In the genomic region with DNA sequence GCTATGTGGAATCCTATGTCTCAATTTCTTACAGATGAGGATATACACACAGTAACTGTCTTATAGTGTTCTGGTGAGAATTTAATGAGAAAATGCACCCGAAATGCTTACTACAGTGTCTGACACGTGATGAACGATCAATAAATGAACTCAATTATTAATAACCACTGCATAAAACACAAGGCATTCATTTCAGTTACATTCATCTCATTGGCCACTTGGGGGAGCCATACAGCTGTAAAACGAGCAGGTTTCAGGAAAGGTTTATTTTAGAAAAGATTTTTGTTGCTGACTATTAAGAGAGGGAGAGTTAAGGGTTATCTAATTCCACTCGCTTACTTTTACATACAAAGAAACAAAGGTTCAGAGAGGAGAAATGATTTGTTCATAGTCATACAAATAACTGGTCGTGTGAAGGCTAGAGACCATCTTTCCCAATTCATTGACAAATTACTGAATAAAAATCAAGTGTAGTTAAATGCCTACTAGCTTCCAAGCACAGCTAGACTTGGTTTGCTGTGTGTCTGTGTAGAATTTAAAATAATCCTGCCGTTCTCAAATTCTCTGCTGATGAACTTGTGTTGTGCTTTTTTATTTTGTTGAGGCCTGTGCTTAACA, we compare ENCODE assay signal across 8 cellular contexts.
A peak's percentile ranks its signal among the peaks of the same experiment; 100 is the strongest.
DNase-seq lines count a peak whose midpoint lies in the region; ATAC-seq, FAIRE-seq and TF ChIP-seq lines count a peak whose summit lies in the region.

No MANE protein-coding gene starts in this region.

- DNase-seq in NCI-H146 (lab: John Stamatoyannopoulos, UW) (peak; percentile 7), NCI-H146 treated with DMSO at 0.1 percent for 48 hours (lab: John Stamatoyannopoulos, UW; ENCODE audit: unreplicated experiment) (no peak), HTR-8/SVneo (ENCODE audit: insufficient read length, low spot score) (peak; percentile 33), SW480 (ENCODE audit: low spot score) (peak; percentile 48), fibroblast of the aortic adventitia (ENCODE audit: low read depth) (peak; percentile 78)

- peak; percentile 74 for TF ChIP-seq CTCF in fibroblast of the aortic adventitia (IDR thresholded peaks at IDR 0.05; ENCODE audit: insufficient read depth, low read length)
- peak; percentile 74 for TF ChIP-seq CTCF in parathyroid adenoma (IDR thresholded peaks at IDR 0.05)

- FAIRE-seq in HTR-8/SVneo (lab: Jason Lieb, UNC): no peak

- no peaks in the 10 kb centered on the region for H3K36me3 ChIP-seq in parathyroid adenoma (ENCODE audit: control insufficient read depth, insufficient read depth, low read length)

- no peaks in the 10 kb centered on the region for H3K4me1 ChIP-seq in parathyroid adenoma

- no peak overlapping the region for H3K27ac ChIP-seq in parathyroid adenoma

- H3K9ac ChIP-seq in parathyroid adenoma: no peak overlapping the region

- no peak overlapping the region for H2AFZ ChIP-seq in parathyroid adenoma

- H3K79me2 ChIP-seq in parathyroid adenoma: no peaks in the 10 kb centered on the region

- H3K9me3 ChIP-seq in parathyroid adenoma (ENCODE audit: control insufficient read depth, low read length): no peaks in the 10 kb centered on the region

- no peak overlapping the region for H3K4me2 ChIP-seq in parathyroid adenoma (ENCODE audit: low read length)

- H3K4me3 ChIP-seq in fibroblast of the aortic adventitia (ENCODE audit: low read depth, low read length): no peak overlapping the region
- H3K4me3 ChIP-seq in parathyroid adenoma (ENCODE audit: low read depth, low read length): no peak overlapping the region

- no peaks in the 10 kb centered on the region for H3K27me3 ChIP-seq in parathyroid adenoma (ENCODE audit: control insufficient read depth, insufficient read depth, low read length)

- no peak for ATAC-seq in GM21717 (IDR thresholded peaks at IDR 0.05; ENCODE audit: unreplicated experiment)
- no peak for ATAC-seq in HG02588 (IDR thresholded peaks at IDR 0.05; ENCODE audit: unreplicated experiment)
